37 cellular contexts compared by ENCODE assay signal in the genomic region with DNA sequence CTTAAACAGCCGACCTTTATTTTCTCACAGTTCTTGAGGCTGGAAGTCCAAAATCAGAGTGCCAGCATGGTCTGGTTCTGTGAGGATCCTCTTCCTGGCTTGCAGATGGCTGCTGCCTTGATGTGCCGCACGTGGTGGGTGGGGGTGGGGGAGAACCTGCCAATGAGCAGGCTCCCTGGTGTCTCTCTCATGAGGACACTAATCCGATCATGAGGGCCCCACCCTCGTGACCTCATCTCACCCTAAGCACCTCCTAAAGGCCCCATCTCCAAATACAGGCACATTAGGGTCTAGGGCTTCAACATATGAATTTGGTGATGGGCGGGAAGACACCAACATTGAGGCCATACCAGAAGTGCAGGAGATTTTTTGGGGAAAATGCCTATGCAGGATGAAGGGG. TPM values are rescaled to one million over a fixed set of nuclear protein-coding genes. Genes with fewer than 3 reads are reported as not detected.
"Had no signal": no experiment of that assay in that cellular context is flagged by ENCODE, and none has a peak within 500 bp of the region (broad histone marks: within the 10 kb centered on the region; RNA-seq: fewer than 3 reads in every experiment).

No MANE protein-coding gene starts in this region.

- H3K27me3 ChIP-seq: MG63, Peyer's patch had no signal

- H3K4me1 ChIP-seq: Peyer's patch had no signal

- DNase-seq: activated B cell treated with CpG ODN at 0.5 μM for 24 hours; activated CD4-positive, alpha-beta memory T cell treated with anti-CD3 and anti-CD28 coated beads, Interleukin-2, amount 10 ng/mL, durations not matched to agents 7 days and 5 days; activated CD4-positive, alpha-beta T cell treated with anti-CD3 and anti-CD28 coated beads for 4 hours; activated CD4-positive, alpha-beta T cell treated with anti-CD3 and anti-CD28 coated beads, Interleukin-2, amount 50 U/mL, for 1 hour; activated CD4-positive, CD25-positive, alpha-beta regulatory T cell treated with anti-CD3 and anti-CD28 coated beads, Interleukin-2, amount 50 U/mL, for 72 hours; activated CD8-positive, alpha-beta memory T cell treated with anti-CD3 and anti-CD28 coated beads for 24 hours; activated CD8-positive, alpha-beta memory T cell treated with anti-CD3 and anti-CD28 coated beads, Interleukin-2, amount 10 ng/mL, durations not matched to agents 7 days and 5 days; activated CD8-positive, alpha-beta memory T cell treated with anti-CD3 and anti-CD28 coated beads, Interleukin-2, amount 50 U/mL, for 48 hours; activated effector memory CD4-positive, alpha-beta T cell treated with Interleukin-2 at 50 U/mL for 16 hours; activated naive CD4-positive, alpha-beta T cell treated with anti-CD3 and anti-CD28 coated beads, Interleukin-2, amount 10 ng/mL, durations not matched to agents 7 days and 5 days; activated T-cell treated with anti-CD3 and anti-CD28 coated beads, Interleukin-2, amount 50 U/mL, for 48 hours; caudate nucleus; cerebellar nuclear complex; Kasumi-1; KG1; MG63; NCI-H1048; NCI-H1105 treated with DMSO at 0.1 percent for 48 hours; NCI-H1436; NCI-H1694; NCI-H1930; NCI-H2081 treated with DMSO at 0.1 percent for 48 hours; NCI-H226; NCI-H446 treated with DMSO at 0.1 percent for 48 hours; NCI-H524; NCI-H69; NK-92 treated with Interleukin-12 subunit alpha and Interleukin-12 subunit beta, amount 100 ng/mL, for 24 hours; PC-3; Peyer's patch; RPMI8226; SIG-M5; SW 1271; T-helper 1 cell; T-helper 2 cell; T-helper 9 cell had no signal

- ATAC-seq: activated CD8-positive, alpha-beta memory T cell treated with anti-CD3 and anti-CD28 coated beads, Interleukin-2, amount 10 ng/mL, durations not matched to agents 7 days and 5 days; PC-3 had no signal

- H3K9me3 ChIP-seq: MG63, Peyer's patch had no signal

- H3K36me3 ChIP-seq: MG63, Peyer's patch had no signal

- FAIRE-seq: bronchial epithelial cell had no signal

- H3K4me3 ChIP-seq: MG63, Peyer's patch had no signal

- H3K27ac ChIP-seq: Peyer's patch, VCaP had no signal

RNA-seq across cellular contexts. Expression of a gene that starts 37.8 kb away (rescaled TPM):
- total RNA-seq: activated B cell treated with CpG ODN at 0.5 μM for 24 hours; activated CD4-positive, alpha-beta memory T cell treated with anti-CD3 and anti-CD28 coated beads, Interleukin-2, amount 10 ng/mL, durations not matched to agents 7 days and 5 days; activated CD8-positive, alpha-beta memory T cell treated with anti-CD3 and anti-CD28 coated beads, Interleukin-2, amount 10 ng/mL, durations not matched to agents 7 days and 5 days; PC-3 had no signal
